Comparison of ENCODE assay signal across 21 cellular contexts in genomic region chr15:41564960-41565502, GRCh38. TPM values are rescaled to one million over a fixed set of nuclear protein-coding genes. Genes with fewer than 3 reads are reported as not detected.
DNase-seq lines count a peak whose midpoint lies in the region; ATAC-seq and TF ChIP-seq lines count a peak whose summit lies in the region.
"Had no signal": no experiment of that assay in that cellular context is flagged by ENCODE, and none has a peak within 500 bp of the region (broad histone marks: within the 10 kb centered on the region; RNA-seq: fewer than 3 reads in every experiment).

No MANE protein-coding gene starts in this region.

- WGBS in testis, 2 donors = 40 to 69% methylated on average over 8 of the region's 8 CpGs

- H3K9me3 Mint-ChIP-seq in mesothelial cell of epicardium = no peaks in the 10 kb centered on the region
- H3K9me3 Mint-ChIP-seq: activated CD4-positive, alpha-beta memory T cell treated with anti-CD3 and anti-CD28 coated beads, Interleukin-2, amount 10 ng/mL, durations not matched to agents 7 days and 5 days; immature natural killer cell had no signal

- H3K36me3 ChIP-seq in cardiac muscle cell = no peaks in the 10 kb centered on the region
- H3K36me3 ChIP-seq in testis (ENCODE audit: low read depth, missing control alignments) = no peaks in the 10 kb centered on the region
- H3K36me3 ChIP-seq: heart left ventricle, left ventricle myocardium inferior, upper lobe of right lung had no signal

- H3K27ac ChIP-seq in cardiac muscle cell (peak overlapping the region; percentile 72), cingulate gyrus (ENCODE audit: low read depth, low read length) (peak overlapping the region; percentile 90), testis (peak overlapping the region; percentile 89 to 90)
- H3K27ac ChIP-seq: epithelial cell of prostate, heart left ventricle, left ventricle myocardium inferior, stomach, upper lobe of right lung had no signal

- no peak overlapping the region for H3K4me3 Mint-ChIP-seq in mesothelial cell of epicardium
- H3K4me3 Mint-ChIP-seq: activated CD4-positive, alpha-beta memory T cell treated with anti-CD3 and anti-CD28 coated beads, Interleukin-2, amount 10 ng/mL, durations not matched to agents 7 days and 5 days; immature natural killer cell had no signal

- no peak for ATAC-seq in left ventricle myocardium superior
- ATAC-seq in HG03039 (IDR thresholded peaks at IDR 0.05; ENCODE audit: unreplicated experiment) = no peak
- ATAC-seq: upper lobe of right lung had no signal

- H3K4me1 ChIP-seq in cardiac muscle cell (ENCODE audit: low read depth) = peaks cover 46% of the 10 kb centered on the region
- H3K4me1 ChIP-seq in testis = peaks cover 97% of the 10 kb centered on the region

- H3K9me3 ChIP-seq in cardiac muscle cell (ENCODE audit: low read depth) (no peaks in the 10 kb centered on the region), testis (no peaks in the 10 kb centered on the region)
- H3K9me3 ChIP-seq: heart left ventricle, left ventricle myocardium inferior, stomach, upper lobe of right lung had no signal

- peaks cover 83% of the 10 kb centered on the region for H3K4me1 Mint-ChIP-seq in mesothelial cell of epicardium
- H3K4me1 Mint-ChIP-seq: activated CD4-positive, alpha-beta memory T cell treated with anti-CD3 and anti-CD28 coated beads, Interleukin-2, amount 10 ng/mL, durations not matched to agents 7 days and 5 days had no signal

- peak overlapping the region; percentile 78 for H3K27ac Mint-ChIP-seq in mesothelial cell of epicardium
- H3K27ac Mint-ChIP-seq: activated CD4-positive, alpha-beta memory T cell treated with anti-CD3 and anti-CD28 coated beads, Interleukin-2, amount 10 ng/mL, durations not matched to agents 7 days and 5 days; immature natural killer cell had no signal

- no peaks in the 10 kb centered on the region for H3K27me3 Mint-ChIP-seq in mesothelial cell of epicardium (ENCODE audit: low read depth)

- H3K4me3 ChIP-seq in cardiac muscle cell (no peak overlapping the region), testis (no peak overlapping the region)
- H3K4me3 ChIP-seq: heart left ventricle, left ventricle myocardium inferior, stomach, upper lobe of right lung had no signal

- intact Hi-C loops in left ventricle myocardium superior (cut with micrococcal nuclease) = no loop called here
- intact Hi-C loops in testis (cut with DNase I; ENCODE audit: low total_unique reads) = no loop called here

- no peak for TF ChIP-seq POLR2A in testis (IDR thresholded peaks at IDR 0.05)

- TF ChIP-seq CTCF in cardiac muscle cell (IDR thresholded peaks at IDR 0.05; ENCODE audit: low read depth, low read length) (no peak), mesothelial cell of epicardium (IDR thresholded peaks at IDR 0.05; ENCODE audit: unreplicated experiment) (no peak), testis (IDR thresholded peaks at IDR 0.05) (no peak)

- DNase-seq in cardiac muscle cell (ENCODE audit: low read depth in 1 of 2, low spot score in 1 of 2) (peak in 1 of 2 donors; percentile 38), left ventricle myocardium superior (no peak), mesothelial cell of epicardium (ENCODE audit: low spot score in 2 of 2, unreplicated experiment in 2 of 2) (no peak), testis (no peak), HuH-7.5 (ENCODE audit: low spot score) (no peak), DMS153 (lab: John Stamatoyannopoulos, UW) (no peak)
- DNase-seq: 8988T; activated CD4-positive, alpha-beta memory T cell treated with anti-CD3 and anti-CD28 coated beads, Interleukin-2, amount 10 ng/mL, durations not matched to agents 7 days and 5 days; activated effector memory CD4-positive, alpha-beta T cell treated with anti-CD3 and anti-CD28 coated beads, Interleukin-2, amount 50 U/mL, for 16 hours; dermis blood vessel endothelial cell; heart left ventricle; immature natural killer cell; KG1; left ventricle myocardium inferior; RPMI8226; stomach; upper lobe of right lung had no signal

- H3K27me3 ChIP-seq in cardiac muscle cell (no peaks in the 10 kb centered on the region), testis (no peaks in the 10 kb centered on the region)
- H3K27me3 ChIP-seq: upper lobe of right lung had no signal

- H3K36me3 Mint-ChIP-seq in mesothelial cell of epicardium = peaks cover 4% of the 10 kb centered on the region
- H3K36me3 Mint-ChIP-seq: immature natural killer cell had no signal

RNA-seq across cellular contexts. Expression of gene TYRO3, which starts 6.0 kb away (rescaled TPM):
- total RNA-seq in cardiac muscle cell (13.2 and 17.2 TPM in 2 replicates), left ventricle myocardium superior (5.0 TPM), mesothelial cell of epicardium (94.4 to 104 TPM (median 95.8 TPM) in 3 replicates), testis (100 to 1,000 TPM; 107 to 156 TPM)
- polyA plus RNA-seq in cardiac muscle cell (22.7 and 26.3 TPM in 2 replicates), testis (ENCODE audit: insufficient read depth, low read depth, low replicate concordance) (99.0 TPM)

RNA-seq across cellular contexts. Expression of gene RPAP1, which starts 21.0 kb away (rescaled TPM):
- total RNA-seq in cardiac muscle cell (37.1 and 46.9 TPM in 2 replicates), left ventricle myocardium superior (25.4 TPM), mesothelial cell of epicardium (54.0 to 65.5 TPM (median 54.8 TPM) in 3 replicates), testis (10 to 100 TPM; 49.4 to 70.9 TPM)
- polyA plus RNA-seq in cardiac muscle cell (37.2 and 40.7 TPM in 2 replicates), testis (ENCODE audit: insufficient read depth, low read depth, low replicate concordance) (36.3 TPM)

RNA-seq across cellular contexts. Expression of gene LTK, which starts 51.4 kb away (rescaled TPM):
- total RNA-seq in cardiac muscle cell (2.6 and 3.7 TPM in 2 replicates), left ventricle myocardium superior (1.5 TPM), mesothelial cell of epicardium (0.91 to 1.2 TPM (median 1.0 TPM) in 3 replicates), testis (1 to 10 TPM; 3.7 to 4.2 TPM)
- polyA plus RNA-seq in cardiac muscle cell (3.0 and 4.4 TPM in 2 replicates), testis (ENCODE audit: insufficient read depth, low read depth, low replicate concordance) (2.9 TPM)
- total RNA-seq: bronchial epithelial cell, dermis blood vessel endothelial cell had no signal
